ENCODE assay signal across 10 cellular contexts in the genomic region with DNA sequence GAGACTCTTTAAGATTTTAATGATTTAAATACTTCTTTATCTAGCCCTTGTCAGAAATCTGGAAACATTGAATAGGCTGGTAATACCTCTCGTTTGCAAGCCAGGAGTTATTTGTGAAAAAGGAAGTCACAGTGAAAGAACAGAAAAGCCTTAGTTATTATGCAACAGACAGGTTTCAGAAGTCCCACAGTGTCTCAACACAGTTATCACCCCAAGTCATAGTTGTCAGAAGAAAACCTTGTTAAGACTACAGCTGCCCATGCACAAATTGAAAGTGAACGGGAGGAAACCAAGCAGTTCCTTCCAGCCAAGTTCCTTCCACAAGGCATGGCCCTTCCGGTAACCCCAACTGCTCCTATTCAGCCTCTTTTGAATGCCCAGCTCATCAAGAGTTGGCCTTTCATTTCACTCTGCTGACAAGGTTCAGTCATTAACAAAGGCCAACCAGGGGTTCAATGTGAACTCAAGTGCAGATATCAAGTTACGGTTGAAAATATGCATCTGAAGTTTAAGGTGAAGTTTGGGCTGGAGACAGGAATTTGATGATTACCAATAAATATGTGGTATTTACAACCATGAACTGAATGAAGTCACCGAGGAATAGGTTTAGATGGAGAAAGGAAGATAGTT. TPM values are rescaled to one million over a fixed set of nuclear protein-coding genes. Genes with fewer than 3 reads are reported as not detected.
DNase-seq lines count a peak whose midpoint lies in the region; ATAC-seq and TF ChIP-seq lines count a peak whose summit lies in the region.
"Had no signal": no experiment of that assay in that cellular context is flagged by ENCODE, and none has a peak within 500 bp of the region (broad histone marks: within the 10 kb centered on the region; RNA-seq: fewer than 3 reads in every experiment).

No MANE protein-coding gene starts in this region.

- H2AFZ ChIP-seq in hepatocyte: no peak overlapping the region

- H3K4me2 ChIP-seq in hepatocyte: no peak overlapping the region

- TF ChIP-seq POLR2A in GM19099 (IDR thresholded peaks at IDR 0.05; ENCODE audit: extremely low read depth, insufficient read length, low read depth) (peak; percentile 53), breast epithelium (IDR thresholded peaks at IDR 0.05) (no peak)

- intact Hi-C loops in breast epithelium (cut with DNase I; ENCODE audit: low total_unique reads): no loop called here

- peak; percentile 92 for DNase-seq in AML-193 (lab: John Stamatoyannopoulos, UW)
- DNase-seq in NOMO-1 treated with dmso at 0.1 percent for 144 hours (lab: John Stamatoyannopoulos, UW; ENCODE audit: unreplicated experiment): peak; percentile 50
- DNase-seq in DMS53 (lab: John Stamatoyannopoulos, UW): no peak
- no peak for DNase-seq in hepatocyte (ENCODE audit: low spot score)
- no peak for DNase-seq in breast epithelium (ENCODE audit: low spot score in 2 of 2)
- no peak for DNase-seq in amygdala (lab: John Stamatoyannopoulos, UW)
- DNase-seq: uterus had no signal

- H3K9me3 ChIP-seq in hepatocyte (ENCODE audit: low read depth) (no peaks in the 10 kb centered on the region), breast epithelium (no peaks in the 10 kb centered on the region)
- H3K9me3 ChIP-seq: ascending aorta, uterus had no signal

- ATAC-seq in HG02938 (IDR thresholded peaks at IDR 0.05; ENCODE audit: unreplicated experiment): peak; percentile 99

- H3K27me3 ChIP-seq in hepatocyte (no peaks in the 10 kb centered on the region), breast epithelium (no peaks in the 10 kb centered on the region)
- H3K27me3 ChIP-seq: ascending aorta, uterus had no signal

- TF ChIP-seq CTCF in hepatocyte (IDR thresholded peaks at IDR 0.05; ENCODE audit: poor library complexity) (no peak), breast epithelium (IDR thresholded peaks at IDR 0.05) (no peak)

- H3K79me2 ChIP-seq in hepatocyte: no peaks in the 10 kb centered on the region

- H3K27ac ChIP-seq in hepatocyte: no peak overlapping the region
- no peak overlapping the region for H3K27ac ChIP-seq in breast epithelium
- H3K27ac ChIP-seq: ascending aorta, uterus had no signal

- H3K4me3 ChIP-seq in hepatocyte (no peak overlapping the region), breast epithelium (no peak overlapping the region)
- H3K4me3 ChIP-seq: ascending aorta, uterus had no signal

- no peaks in the 10 kb centered on the region for H3K9me2 ChIP-seq in hepatocyte (replicated peaks; ENCODE audit: insufficient read depth)

- H3K4me1 ChIP-seq in hepatocyte (ENCODE audit: insufficient read depth) (no peaks in the 10 kb centered on the region), breast epithelium (no peaks in the 10 kb centered on the region)
- H3K4me1 ChIP-seq: ascending aorta, uterus had no signal

- H4K20me1 ChIP-seq in hepatocyte (ENCODE audit: insufficient read depth, poor library complexity, severe bottlenecking): no peaks in the 10 kb centered on the region

- H3K36me3 ChIP-seq in hepatocyte (replicated peaks; ENCODE audit: insufficient read depth, low read depth): no peaks in the 10 kb centered on the region
- H3K36me3 ChIP-seq in breast epithelium: no peaks in the 10 kb centered on the region
- H3K36me3 ChIP-seq: ascending aorta, uterus had no signal

- WGBS in hepatocyte (ENCODE audit: low lambda C conversion rate, missing lambda C conversion rate): 92% methylated on average over 5 of the region's 5 CpGs

RNA-seq across cellular contexts. Expression of gene ALPK1, which starts 15.6 kb away (rescaled TPM):
- total RNA-seq in hepatocyte (14.8 and 16.6 TPM in 2 replicates), breast epithelium (10 to 100 TPM; 20.5 to 59.3 (median 53.3) TPM)
- 6.2 and 7.1 TPM in 2 replicates for polyA plus RNA-seq in hepatocyte

RNA-seq across cellular contexts. Expression of gene TIFA, which starts 27.0 kb away (rescaled TPM):
- 20.2 and 21.7 TPM in 2 replicates for total RNA-seq in hepatocyte
- polyA plus RNA-seq in hepatocyte: 16.5 and 18.3 TPM in 2 replicates
- 10 to 100 TPM in 2 of 3 donors, 1 to 10 TPM in 1; 2.6 to 27.1 (median 16.7) TPM for total RNA-seq in breast epithelium

Comparison
In these comparisons a context has a peak if more than half of its experiments do, and no peak if none do; other contexts are left out.
1. DNase-seq: peak in AML-193 (2 of 2) and NOMO-1 treated with dmso at 0.1 percent for 144 hours (single experiment); none in DMS53 (single experiment), hepatocyte (single experiment), breast epithelium (0 of 2) and amygdala (0 of 56).